In genomic region chr16:66271074-66272060, GRCh38 we compare ENCODE assay signal across 10 cellular contexts.
DNase-seq lines count a peak whose midpoint lies in the region; ATAC-seq, FAIRE-seq and TF ChIP-seq lines count a peak whose summit lies in the region.
"Had no signal": no experiment of that assay in that cellular context is flagged by ENCODE, and none has a peak within 500 bp of the region (broad histone marks: within the 10 kb centered on the region; RNA-seq: fewer than 3 reads in every experiment).

No MANE protein-coding gene starts in this region.

- no peak overlapping the region for H3K27ac Mint-ChIP-seq in GM23338
- H3K27ac Mint-ChIP-seq: CD8-positive, alpha-beta memory T cell had no signal

- TF ChIP-seq CTCF in GM23338 (conservative IDR thresholded peaks at IDR 0.05; ENCODE audit: low read depth in 2 of 2) (no peak), RWPE2 (IDR thresholded peaks at IDR 0.05; ENCODE audit: poor library complexity, severe bottlenecking) (no peak), hepatocyte (IDR thresholded peaks at IDR 0.05; ENCODE audit: poor library complexity) (no peak), testis (IDR thresholded peaks at IDR 0.05) (no peak), tibial nerve (IDR thresholded peaks at IDR 0.05) (no peak)

- H3K4me1 ChIP-seq in GM23338 (ENCODE audit: insufficient read depth) (peaks cover 11% of the 10 kb centered on the region), RWPE2 (ENCODE audit: insufficient read depth, poor library complexity, severe bottlenecking) (peaks cover 18% of the 10 kb centered on the region), hepatocyte (ENCODE audit: insufficient read depth) (peaks cover 12% of the 10 kb centered on the region), testis (peaks cover 3% of the 10 kb centered on the region), tibial nerve (peaks cover 0 to 52% (median 8%) of the 10 kb centered on the region in 4 donors)

- H3K4me3 ChIP-seq in GM23338 (peak overlapping the region; percentile 57; the same call in 1 of the 2 replicates), RWPE2 (ENCODE audit: severe bottlenecking) (no peak overlapping the region), hepatocyte (no peak overlapping the region), skin epidermis (no peak overlapping the region), testis (no peak overlapping the region), tibial nerve (no peak overlapping the region)

- H3K36me3 Mint-ChIP-seq in GM23338 (ENCODE audit: low read depth), result no peaks in the 10 kb centered on the region; the same call in 2 of the 3 replicates
- H3K36me3 Mint-ChIP-seq: CD8-positive, alpha-beta memory T cell had no signal

- peak overlapping the region; percentile 37; the same call in 2 of the 3 replicates for H3K4me3 Mint-ChIP-seq in GM23338

- TF ChIP-seq EP300 in tibial nerve (IDR thresholded peaks at IDR 0.05), result no peak

- 81% methylated on average over 14 of the region's 14 CpGs for WGBS in hepatocyte (ENCODE audit: low lambda C conversion rate, missing lambda C conversion rate)
- WGBS in testis, 2 donors, result 72 to 85% methylated on average over 14 of the region's 14 CpGs
- 84 to 90% methylated on average over 14 of the region's 14 CpGs for WGBS in tibial nerve, 2 donors

- H2AFZ ChIP-seq in GM23338 (peak overlapping the region; percentile 99), hepatocyte (peak overlapping the region; percentile 47)

- H3K27ac ChIP-seq in GM23338 (ENCODE audit: low read depth) (no peak overlapping the region), RWPE2 (ENCODE audit: poor library complexity, severe bottlenecking) (no peak overlapping the region), hepatocyte (no peak overlapping the region), skin epidermis (peak overlapping the region in 11 of 21 experiments; percentile 3 to 82 (median 56)), testis (no peak overlapping the region), tibial nerve (peak overlapping the region in 1 of 4 donors; percentile 78)

- H3K79me2 ChIP-seq in GM23338 (replicated peaks; ENCODE audit: insufficient read depth), result no peaks in the 10 kb centered on the region
- H3K79me2 ChIP-seq in hepatocyte, result no peaks in the 10 kb centered on the region

- H3K36me3 ChIP-seq in GM23338 (ENCODE audit: insufficient read depth) (no peaks in the 10 kb centered on the region), RWPE2 (ENCODE audit: low read depth) (no peaks in the 10 kb centered on the region), hepatocyte (replicated peaks; ENCODE audit: insufficient read depth, low read depth) (no peaks in the 10 kb centered on the region), testis (ENCODE audit: low read depth, missing control alignments) (no peaks in the 10 kb centered on the region), tibial nerve (no peaks in the 10 kb centered on the region)

- DNase-seq in GM23338 (ENCODE audit: low spot score) (no peak), RWPE2 (ENCODE audit: low spot score) (peak; percentile 35), hepatocyte (ENCODE audit: low spot score) (no peak), testis (no peak), NCI-H526 treated with DMSO at 0.1 percent for 48 hours (lab: John Stamatoyannopoulos, UW) (no peak), H54 (ENCODE audit: insufficient read length, low spot score) (no peak), tibial nerve (ENCODE audit: low spot score in 2 of 2) (no peak)
- DNase-seq: NCI-H187 had no signal

- H3K9me2 ChIP-seq in GM23338 (ENCODE audit: insufficient read depth), result no peaks in the 10 kb centered on the region
- no peaks in the 10 kb centered on the region for H3K9me2 ChIP-seq in hepatocyte (replicated peaks; ENCODE audit: insufficient read depth)

- H3F3A ChIP-seq in GM23338 (replicated peaks; ENCODE audit: low read depth), result no peaks in the 10 kb centered on the region

- no peak for TF ChIP-seq POLR2A in testis (IDR thresholded peaks at IDR 0.05)
- no peak for TF ChIP-seq POLR2A in H54 (IDR thresholded peaks at IDR 0.05; ENCODE audit: low read depth, low read length)
- no peak for TF ChIP-seq POLR2A in tibial nerve (IDR thresholded peaks at IDR 0.05)

- H3K4me1 Mint-ChIP-seq in GM23338, result peaks cover 29% of the 10 kb centered on the region

- H4K20me1 ChIP-seq in GM23338 (replicated peaks; ENCODE audit: insufficient read depth) (no peaks in the 10 kb centered on the region), hepatocyte (ENCODE audit: insufficient read depth, poor library complexity, severe bottlenecking) (no peaks in the 10 kb centered on the region)

- no peaks in the 10 kb centered on the region for H3K9me3 Mint-ChIP-seq in GM23338

- intact Hi-C loops in testis (cut with DNase I; ENCODE audit: low total_unique reads), result no loop called here

- ATAC-seq in GM23338 (no peak), RWPE2 (ENCODE audit: low read depth) (peak; percentile 53)

- H3K27me3 Mint-ChIP-seq in GM23338 (ENCODE audit: insufficient read depth, low read depth, poor library complexity), result peaks cover 20% of the 10 kb centered on the region

- no peaks in the 10 kb centered on the region for H3K9me3 ChIP-seq in RWPE2 (ENCODE audit: severe bottlenecking)
- H3K9me3 ChIP-seq in hepatocyte (ENCODE audit: low read depth), result no peaks in the 10 kb centered on the region
- H3K9me3 ChIP-seq in testis, result no peaks in the 10 kb centered on the region
- H3K9me3 ChIP-seq in tibial nerve, result peaks cover 0 to 8% (median 0%) of the 10 kb centered on the region in 4 donors

- FAIRE-seq in H54 (lab: Jason Lieb, UNC), result no peak

- peak overlapping the region; percentile 76 for H3K4me2 ChIP-seq in GM23338
- peak overlapping the region; percentile 93 for H3K4me2 ChIP-seq in hepatocyte

- H3K27me3 ChIP-seq in GM23338 (ENCODE audit: insufficient read depth) (peaks cover 4% of the 10 kb centered on the region; the same call in 1 of the 2 replicates), RWPE2 (ENCODE audit: insufficient read depth, poor library complexity, severe bottlenecking) (no peaks in the 10 kb centered on the region), hepatocyte (no peaks in the 10 kb centered on the region), testis (no peaks in the 10 kb centered on the region), tibial nerve (no peaks in the 10 kb centered on the region)

TF ChIP-seq in GM23338, 12 proteins besides CTCF, POLR2A, EP300 and RAD21:
- TF ChIP-seq, protein P1, sequence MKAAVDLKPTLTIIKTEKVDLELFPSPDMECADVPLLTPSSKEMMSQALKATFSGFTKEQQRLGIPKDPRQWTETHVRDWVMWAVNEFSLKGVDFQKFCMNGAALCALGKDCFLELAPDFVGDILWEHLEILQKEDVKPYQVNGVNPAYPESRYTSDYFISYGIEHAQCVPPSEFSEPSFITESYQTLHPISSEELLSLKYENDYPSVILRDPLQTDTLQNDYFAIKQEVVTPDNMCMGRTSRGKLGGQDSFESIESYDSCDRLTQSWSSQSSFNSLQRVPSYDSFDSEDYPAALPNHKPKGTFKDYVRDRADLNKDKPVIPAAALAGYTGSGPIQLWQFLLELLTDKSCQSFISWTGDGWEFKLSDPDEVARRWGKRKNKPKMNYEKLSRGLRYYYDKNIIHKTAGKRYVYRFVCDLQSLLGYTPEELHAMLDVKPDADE (IDR thresholded peaks at IDR 0.05), result no peak
- TF ChIP-seq NANOG (IDR thresholded peaks at IDR 0.05; ENCODE audit: borderline replicate concordance), result no peak
- TF ChIP-seq EZH2 (IDR thresholded peaks at IDR 0.05; ENCODE audit: low read depth, unreplicated experiment), result no peak

Comparison
In these comparisons a context has a peak if more than half of its experiments do, and no peak if none do; other contexts are left out.
1. H3K27ac ChIP-seq: peak in skin epidermis (11 of 21); none in GM23338 (single experiment), RWPE2 (single experiment), hepatocyte (single experiment) and testis (0 of 2).